18 cellular contexts compared by ENCODE assay signal in genomic region chr3:187263270-187263669, GRCh38. TPM values are rescaled to one million over a fixed set of nuclear protein-coding genes. Genes with fewer than 3 reads are reported as not detected.
A peak's percentile ranks its signal among the peaks of the same experiment; 100 is the strongest.
DNase-seq lines count a peak whose midpoint lies in the region; TF ChIP-seq lines count a peak whose summit lies in the region.
"Had no signal": no experiment of that assay in that cellular context is flagged by ENCODE, and none has a peak within 500 bp of the region (broad histone marks: within the 10 kb centered on the region; RNA-seq: fewer than 3 reads in every experiment).

No MANE protein-coding gene starts in this region.

- H3K9ac ChIP-seq in GM23248, result peak overlapping the region; percentile 37
- H3K9ac ChIP-seq in liver (ENCODE audit: low read depth in 1 of 2, low read length in 2 of 2), result peak overlapping the region in 1 of 2 donors; percentile 64
- no peak overlapping the region for H3K9ac ChIP-seq in skeletal muscle tissue (ENCODE audit: low read depth in 1 of 3, low read length in 3 of 3)
- H3K9ac ChIP-seq: neural progenitor cell had no signal

- H3F3A ChIP-seq in GM23248 (ENCODE audit: insufficient read depth), result peaks cover 61% of the 10 kb centered on the region

- H3K4me2 ChIP-seq in GM23248 (ENCODE audit: unreplicated experiment), result peak overlapping the region; percentile 66
- H3K4me2 ChIP-seq: neural progenitor cell had no signal

- H3K27me3 ChIP-seq in GM23248 (replicated peaks; ENCODE audit: insufficient read depth) (no peaks in the 10 kb centered on the region), liver (ENCODE audit: control insufficient read depth in 4 of 4, insufficient read depth in 4 of 4, low read length in 3 of 4) (no peaks in the 10 kb centered on the region), skeletal muscle tissue (ENCODE audit: control insufficient read depth in 3 of 3, insufficient read depth in 3 of 3, low read length in 3 of 3) (no peaks in the 10 kb centered on the region)
- H3K27me3 ChIP-seq: neural progenitor cell had no signal

- no peaks in the 10 kb centered on the region for H3K79me2 ChIP-seq in GM23248 (ENCODE audit: insufficient read depth)

- DNase-seq in GM23248, result peak; percentile 71
- DNase-seq in coronary artery (ENCODE audit: low spot score), result peak; percentile 12
- DNase-seq in activated CD4-positive, alpha-beta T cell treated with anti-CD3 and anti-CD28 coated beads for 1 hour, result no peak
- no peak for DNase-seq in NCI-H2081 treated with DMSO at 0.1 percent for 48 hours (lab: John Stamatoyannopoulos, UW)
- DNase-seq in NCI-H2107 treated with DMSO at 0.1 percent for 48 hours (lab: John Stamatoyannopoulos, UW; ENCODE audit: unreplicated experiment), result no peak
- DNase-seq in GM10266 (ENCODE audit: extremely low spot score), result no peak
- DNase-seq: activated CD4-positive, CD25-positive, alpha-beta regulatory T cell; activated CD8-positive, alpha-beta memory T cell treated with anti-CD3 and anti-CD28 coated beads, Interleukin-2, amount 10 ng/mL, durations not matched to agents 7 days and 5 days; activated gamma-delta T cell; CD4-positive, alpha-beta T cell; GDM1; MM.1S; NCI-H2029 treated with DMSO at 0.1 percent for 48 hours; T-helper 1 cell had no signal

- H3K4me1 ChIP-seq in GM23248 (ENCODE audit: insufficient read depth) (peaks cover 43% of the 10 kb centered on the region), liver (ENCODE audit: control insufficient read depth in 4 of 4, insufficient read depth in 4 of 4, low read length in 3 of 4) (peaks cover 9 to 38% (median 19%) of the 10 kb centered on the region in 4 donors), skeletal muscle tissue (ENCODE audit: control insufficient read depth in 3 of 3, insufficient read depth in 3 of 3, low read length in 3 of 3) (peaks cover 20 to 39% (median 32%) of the 10 kb centered on the region in 3 donors)
- H3K4me1 ChIP-seq: neural progenitor cell had no signal

- in situ Hi-C loops in GM23248 (cut with MboI), result no loop called here

- no peaks in the 10 kb centered on the region for H3K9me2 ChIP-seq in GM23248 (ENCODE audit: insufficient read depth)

- H3K4me3 ChIP-seq in GM23248 (no peak overlapping the region), coronary artery (no peak overlapping the region), liver (ENCODE audit: low read depth in 1 of 3, low read length in 3 of 3) (no peak overlapping the region), skeletal muscle tissue (ENCODE audit: low read length in 3 of 3) (no peak overlapping the region)
- H3K4me3 ChIP-seq: neural progenitor cell had no signal

- no peak overlapping the region for H2AFZ ChIP-seq in GM23248
- H2AFZ ChIP-seq: neural progenitor cell had no signal

- TF ChIP-seq RAD21 in liver (IDR thresholded peaks at IDR 0.05), result no peak

- H3K9me3 ChIP-seq in GM23248 (ENCODE audit: low read depth), result no peaks in the 10 kb centered on the region
- H3K9me3 ChIP-seq in liver (ENCODE audit: control insufficient read depth in 4 of 4, low read length in 3 of 4), result no peaks in the 10 kb centered on the region
- no peaks in the 10 kb centered on the region for H3K9me3 ChIP-seq in skeletal muscle tissue (ENCODE audit: control insufficient read depth in 3 of 3, low read length in 3 of 3)

- H4K20me1 ChIP-seq in GM23248 (ENCODE audit: insufficient read depth), result no peaks in the 10 kb centered on the region

- no peak for TF ChIP-seq CTCF in coronary artery (IDR thresholded peaks at IDR 0.05)
- no peak for TF ChIP-seq CTCF in liver (IDR thresholded peaks at IDR 0.05; ENCODE audit: low read depth, low read length, missing input control)
- TF ChIP-seq CTCF in GM10266 (IDR thresholded peaks at IDR 0.05; ENCODE audit: control insufficient read depth, insufficient read depth, low read depth, missing control alignments), result no peak

- peak overlapping the region; percentile 72 for H3K27ac ChIP-seq in GM23248
- H3K27ac ChIP-seq in coronary artery, result peak overlapping the region in 1 of 2 donors; percentile 19
- peak overlapping the region; percentile 65 to 84 for H3K27ac ChIP-seq in liver (ENCODE audit: low read depth in 1 of 2, low read length in 2 of 2)
- peak overlapping the region; percentile 55 for H3K27ac ChIP-seq in skeletal muscle tissue (ENCODE audit: low read depth, low read length)
- H3K27ac ChIP-seq: neural progenitor cell had no signal

- H3K36me3 ChIP-seq in GM23248 (ENCODE audit: low read depth) (peaks cover 9% of the 10 kb centered on the region; the same call in 1 of the 2 replicates), liver (ENCODE audit: control insufficient read depth in 4 of 4, insufficient read depth in 3 of 4, low read depth in 1 of 4, low read length in 3 of 4) (peaks cover 8 to 49% (median 36%) of the 10 kb centered on the region in 4 donors), skeletal muscle tissue (ENCODE audit: control insufficient read depth in 3 of 3, insufficient read depth in 3 of 3, low read length in 3 of 3) (peaks cover 0 to 23% (median 0%) of the 10 kb centered on the region in 3 donors)
- H3K36me3 ChIP-seq: neural progenitor cell had no signal

TF ChIP-seq in liver, 16 proteins besides CTCF, POLR2A, EP300 and RAD21:
- no peak for TF ChIP-seq ATF3 (IDR thresholded peaks at IDR 0.05)
- TF ChIP-seq MAX (IDR thresholded peaks at IDR 0.05), result no peak
- no peak for TF ChIP-seq HNF4G (IDR thresholded peaks at IDR 0.05)
- no peak for TF ChIP-seq ZBTB33 (IDR thresholded peaks at IDR 0.05)
- no peak for TF ChIP-seq REST (IDR thresholded peaks at IDR 0.05)
- TF ChIP-seq FOXA1 (IDR thresholded peaks at IDR 0.05), result no peak
- TF ChIP-seq GABPA (IDR thresholded peaks at IDR 0.05 in 1 of 2, conservative IDR thresholded peaks at IDR 0.05 in 1 of 2), result no peak
- no peak for TF ChIP-seq TAF1 (conservative IDR thresholded peaks at IDR 0.05)
- TF ChIP-seq SP1 (IDR thresholded peaks at IDR 0.05), result no peak

RNA-seq across cellular contexts. Expression of gene MASP1, which starts 28.3 kb away (rescaled TPM):
- total RNA-seq in GM23248 (2014; rRNA removed; shearing (Covaris generic)), result 32.1 and 52.3 TPM in 2 replicates
- 32.8 and 37.3 TPM in 2 replicates for polyA plus RNA-seq in GM23248 (2016; fragmentation: Nextera tagmentation; extraction: Ambion mirVana)
- total RNA-seq in liver, result 10 to 100 TPM; 83.4 to 83.8 TPM
- polyA plus RNA-seq in liver, result 10 to 100 TPM; 53.2 to 64.2 TPM
- 5.7 TPM for total RNA-seq in skeletal muscle tissue
- total RNA-seq: activated CD8-positive, alpha-beta memory T cell treated with anti-CD3 and anti-CD28 coated beads, Interleukin-2, amount 10 ng/mL, durations not matched to agents 7 days and 5 days; CD4-positive, alpha-beta T cell; HT-29 had no signal

Comparison
In these comparisons a context has a peak if more than half of its experiments do, and no peak if none do; other contexts are left out.
1. DNase-seq: peak in GM23248 (single experiment) and coronary artery (single experiment); none in activated CD4-positive, alpha-beta T cell treated with anti-CD3 and anti-CD28 coated beads for 1 hour (single experiment), NCI-H2081 treated with DMSO at 0.1 percent for 48 hours (single experiment), NCI-H2107 treated with DMSO at 0.1 percent for 48 hours (single experiment) and GM10266 (single experiment).